ENCODE assay signal across 8 cellular contexts in genomic region chr6:161168281-161168891, GRCh38.
DNase-seq lines count a peak whose midpoint lies in the region; ATAC-seq and TF ChIP-seq lines count a peak whose summit lies in the region.

No MANE protein-coding gene starts in this region.

- no peak for TF ChIP-seq CTCF in testis (IDR thresholded peaks at IDR 0.05)

- intact Hi-C loops in testis (cut with DNase I; ENCODE audit: low total_unique reads): no loop called here

- H3K27ac ChIP-seq in angular gyrus (ENCODE audit: low read depth, low read length) (peak overlapping the region; percentile 37), testis (no peak overlapping the region)

- no peak for TF ChIP-seq POLR2A in testis (IDR thresholded peaks at IDR 0.05)

- no peaks in the 10 kb centered on the region for H3K27me3 ChIP-seq in testis

- H3K4me3 ChIP-seq in testis: no peak overlapping the region

- no peaks in the 10 kb centered on the region for H3K9me3 ChIP-seq in testis

- whole genome bisulfite sequencing in testis, 2 donors: 93% methylated on average over 14 of the region's 14 CpGs

- ATAC-seq in GM19395 (IDR thresholded peaks at IDR 0.05; ENCODE audit: unreplicated experiment) (no peak), HG03432 (IDR thresholded peaks at IDR 0.05; ENCODE audit: unreplicated experiment) (no peak)

- no peaks in the 10 kb centered on the region for H3K4me1 ChIP-seq in testis

- H3K36me3 ChIP-seq in testis (ENCODE audit: low read depth, missing control alignments): no peaks in the 10 kb centered on the region

- peak; percentile 77 for DNase-seq in AG20443 (ENCODE audit: low spot score)
- peak; percentile 99 for DNase-seq in M059J (ENCODE audit: low read depth)
- peak; percentile 94 for DNase-seq in kidney glomerular epithelial cell (lab: John Stamatoyannopoulos, UW)
- no peak for DNase-seq in 8988T
- no peak for DNase-seq in testis

Comparison
In these comparisons a context has a peak if more than half of its experiments do, and no peak if none do; other contexts are left out.
1. DNase-seq: peak in AG20443 (single experiment), M059J (single experiment) and kidney glomerular epithelial cell (single experiment); none in 8988T (single experiment) and testis (single experiment).